Comparison of ENCODE assay signal across 11 cellular contexts in the genomic region with DNA sequence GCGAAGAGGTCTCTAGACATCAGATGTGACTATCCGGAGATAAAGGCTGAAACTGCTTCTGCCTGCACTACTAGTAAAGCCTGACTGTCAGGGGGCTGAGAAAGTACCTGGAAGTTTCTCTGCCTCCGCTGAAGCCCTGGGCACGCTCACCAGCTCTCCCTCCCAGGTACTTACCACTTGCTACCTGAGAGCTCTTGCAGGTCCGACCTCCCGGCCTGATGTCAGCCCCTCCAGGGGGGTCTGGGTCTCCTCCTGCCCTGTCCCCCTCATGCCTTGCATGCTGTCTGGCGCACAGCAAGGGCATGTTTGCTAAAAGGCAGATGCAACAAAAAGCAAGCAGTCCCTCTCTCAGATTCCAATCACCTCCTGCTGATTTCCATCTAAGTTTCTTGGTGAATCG. TPM values are rescaled to one million over a fixed set of nuclear protein-coding genes. Genes with fewer than 3 reads are reported as not detected.
DNase-seq lines count a peak whose midpoint lies in the region; ATAC-seq and TF ChIP-seq lines count a peak whose summit lies in the region.
"Had no signal": no experiment of that assay in that cellular context is flagged by ENCODE, and none has a peak within 500 bp of the region (broad histone marks: within the 10 kb centered on the region; RNA-seq: fewer than 3 reads in every experiment).

No MANE protein-coding gene starts in this region.

- POLR2A ChIA-PET in PC-3 (lab: Charles Lee; ENCODE audit: unreplicated experiment) = interaction anchor here (0.6 kb wide), 1 partner anchor 50 kb away, joined by 23 read pairs; no protein-coding TSS in a partner anchor

- 93 to 97% methylated on average over 3 to 8 of the region's 8 CpGs for WGBS in transverse colon (ENCODE audit: low coverage in 1 of 2), 2 donors

- intact Hi-C loops in PC-3 (cut with micrococcal nuclease) (loop anchor here (2.0 to 10.0 kb wide), 3 partner anchors 17 to 91 kb away; partner anchors contain the start of genes KIAA0513 and ZDHHC7), dorsolateral prefrontal cortex (cut with DNase I) (no loop called here), transverse colon (cut with DNase I; ENCODE audit: low total_unique reads) (no loop called here)

- peak overlapping the region; percentile 75 for H3K4me2 ChIP-seq in PC-3 (ENCODE audit: low read length)

- H3K4me1 ChIP-seq in PC-3 (ENCODE audit: insufficient read depth, low read length) = peaks cover 42% of the 10 kb centered on the region
- peaks cover 51 to 59% of the 10 kb centered on the region in 2 experiments for H3K4me1 ChIP-seq in neutrophil (ENCODE audit: control insufficient read depth in 1 of 2, insufficient read depth in 1 of 2, low read depth in 1 of 2, low read length in 1 of 2)
- H3K4me1 ChIP-seq in transverse colon = peaks cover 40 to 59% (median 54%) of the 10 kb centered on the region in 4 donors

- no peak for DNase-seq in PC-3
- DNase-seq in dorsolateral prefrontal cortex = peak in 1 of 10 donors; percentile 29
- DNase-seq in transverse colon = no peak
- no peak for DNase-seq in NCI-H2029 (lab: John Stamatoyannopoulos, UW)
- DNase-seq in NCI-H748 (lab: John Stamatoyannopoulos, UW; ENCODE audit: unreplicated experiment) = no peak
- DNase-seq in NCI-H82 treated with DMSO at 0.1 percent for 48 hours (lab: John Stamatoyannopoulos, UW; ENCODE audit: unreplicated experiment) = no peak
- DNase-seq: COR-L47, NCI-H226, SHP77 treated with DMSO at 0.1 percent for 48 hours had no signal

- H3K27ac ChIP-seq in PC-3 (ENCODE audit: low read length) (peak overlapping the region; percentile 97), dorsolateral prefrontal cortex (peak overlapping the region in 39 of 59 donors; percentile 14 to 91 (median 60)), neutrophil (peak overlapping the region; percentile 98), transverse colon (peak overlapping the region; percentile 85 to 91 (median 88))

- no peak overlapping the region for H2AFZ ChIP-seq in PC-3 (ENCODE audit: low read length)

- no peak for TF ChIP-seq EP300 in transverse colon (IDR thresholded peaks at IDR 0.05; ENCODE audit: low read depth)

- ATAC-seq in PC-3 = no peak
- ATAC-seq: natural killer cell treated with Interleukin-12 subunit alpha and Interleukin-12 subunit beta and Interleukin-15 and Interleukin-18, amount 100 ng/mL, for 72 hours had no signal

- H3K27me3 ChIP-seq in PC-3 (ENCODE audit: low read length) (no peaks in the 10 kb centered on the region), dorsolateral prefrontal cortex (no peaks in the 10 kb centered on the region), neutrophil (no peaks in the 10 kb centered on the region), transverse colon (no peaks in the 10 kb centered on the region)

- peak overlapping the region; percentile 48; the same call in 1 of the 2 replicates for H3K4me3 ChIP-seq in PC-3 (ENCODE audit: low read length)
- no peak overlapping the region for H3K4me3 ChIP-seq in dorsolateral prefrontal cortex
- H3K4me3 ChIP-seq in neutrophil (ENCODE audit: low read depth in 1 of 2, low read length in 1 of 2) = peak overlapping the region in 1 of 2 experiments; percentile 23
- H3K4me3 ChIP-seq in transverse colon = no peak overlapping the region

- H3K79me2 ChIP-seq in PC-3 (ENCODE audit: low read length) = peaks cover 51% of the 10 kb centered on the region

- H3K36me3 ChIP-seq in PC-3 (ENCODE audit: low read depth, low read length) (peaks cover 6% of the 10 kb centered on the region; the same call in 1 of the 2 replicates), neutrophil (peaks cover 29% of the 10 kb centered on the region), transverse colon (peaks cover 0 to 15% (median 5%) of the 10 kb centered on the region in 4 donors)

- peak overlapping the region; percentile 74 for H3K9ac ChIP-seq in PC-3 (ENCODE audit: low read length)

- BruUV-seq in PC-3 (replicated peaks; lab: Mats Ljungman, UMichigan) = no TSS peak

- CTCF ChIA-PET in PC-3 (lab: Charles Lee) = no interaction called here

- peaks cover 9% of the 10 kb centered on the region for H3F3A ChIP-seq in PC-3 (ENCODE audit: low read length, unreplicated experiment)

- in situ Hi-C loops in transverse colon (cut with MboI; ENCODE audit: low pct_ligation_motif_present in 1 of 4, low pct_unique_long_range_greater_than_20kb in 1 of 4, low sequenced_read_pairs in 3 of 4) = no loop called here

- no peak for TF ChIP-seq CTCF in PC-3 (conservative IDR thresholded peaks at IDR 0.05; ENCODE audit: low read depth, low read length)
- TF ChIP-seq CTCF in dorsolateral prefrontal cortex (IDR thresholded peaks at IDR 0.05 in 54 of 56, conservative IDR thresholded peaks at IDR 0.05 in 2 of 56; ENCODE audit: low read depth in 1 of 56, partially characterized antibody in 56 of 56) = no peak
- no peak for TF ChIP-seq CTCF in neutrophil (IDR thresholded peaks at IDR 0.05)
- TF ChIP-seq CTCF in transverse colon (IDR thresholded peaks at IDR 0.05) = no peak

- no peak for TF ChIP-seq POLR2A in transverse colon (IDR thresholded peaks at IDR 0.05)

- H4K20me1 ChIP-seq in PC-3 (ENCODE audit: low read length) = no peaks in the 10 kb centered on the region

- H3K9me2 ChIP-seq in PC-3 (replicated peaks; ENCODE audit: low read length) = no peaks in the 10 kb centered on the region

- no peaks in the 10 kb centered on the region for H3K9me3 ChIP-seq in PC-3 (ENCODE audit: low read length)
- no peaks in the 10 kb centered on the region for H3K9me3 ChIP-seq in neutrophil
- no peaks in the 10 kb centered on the region for H3K9me3 ChIP-seq in transverse colon

RNA-seq across cellular contexts. Expression of gene ZDHHC7, which starts 17.4 kb away (rescaled TPM):
- total RNA-seq in PC-3 (2014; rRNA removed) (37.0 and 42.1 TPM in 2 replicates), dorsolateral prefrontal cortex (10 to 100 TPM; 22.0 to 43.5 (median 31.1) TPM), transverse colon (100 to 1,000 TPM; 100 to 940 (median 120) TPM)

RNA-seq across cellular contexts. Expression of gene KIAA0513, which starts 33.7 kb away (rescaled TPM):
- total RNA-seq in PC-3 (2014; rRNA removed) (5.5 and 7.8 TPM in 2 replicates), dorsolateral prefrontal cortex (100 to 1,000 TPM in 119 of 120 experiments, 10 to 100 TPM in 1; 72.3 to 269 (median 208) TPM), transverse colon (10 to 100 TPM; 18.5 to 41.3 (median 34.5) TPM)
